In the genomic region with DNA sequence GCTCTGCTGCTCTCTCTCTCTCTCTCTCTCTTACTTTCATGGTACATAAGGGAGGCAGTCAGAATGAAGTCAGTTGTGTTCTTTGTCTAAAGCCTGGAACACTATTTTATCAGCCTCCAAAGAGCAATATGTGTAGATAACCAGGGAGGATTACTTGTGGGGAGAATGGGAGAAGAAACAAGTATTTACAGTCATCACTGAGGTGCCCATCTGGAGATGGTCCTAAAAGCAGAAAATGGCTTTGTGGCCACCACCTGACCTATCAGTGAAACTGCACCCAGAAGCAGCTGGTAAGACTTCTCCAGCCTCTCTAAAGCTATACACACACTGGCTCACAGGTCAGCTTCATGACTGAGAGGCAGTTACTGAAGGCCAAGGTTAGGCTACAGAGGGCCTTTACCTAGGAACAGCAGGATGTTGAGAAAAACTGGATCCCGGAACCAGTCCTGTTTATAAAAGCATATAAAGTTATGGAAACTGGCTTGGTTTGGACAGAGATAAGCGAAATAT, we compare ENCODE assay signal across 1 cellular context.
TF ChIP-seq lines count a peak whose summit lies in the region.

No MANE protein-coding gene starts in this region.

TF ChIP-seq in K562, 482 proteins besides CTCF, POLR2A, EP300 and RAD21 (continued from another document):
- TF ChIP-seq MTA1 (IDR thresholded peaks at IDR 0.05; ENCODE audit: borderline replicate concordance): no peak
- no peak for TF ChIP-seq DIDO1 (tag; IDR thresholded peaks at IDR 0.05; ENCODE audit: low read depth)
- TF ChIP-seq FOXK2 (conservative IDR thresholded peaks at IDR 0.05 in 1 of 2, IDR thresholded peaks at IDR 0.05 in 1 of 2; ENCODE audit: low read depth in 2 of 2): 0 out of 4 replicates have a peak, but pooled peaks of 1 of the 2 experiments have one; percentile 21
- TF ChIP-seq ZNF263 (CRISPR knock-in tag; IDR thresholded peaks at IDR 0.05; ENCODE audit: borderline replicate concordance): no peak
- TF ChIP-seq MAZ (CRISPR knock-in tag; conservative IDR thresholded peaks at IDR 0.05 in 1 of 2, IDR thresholded peaks at IDR 0.05 in 1 of 2): 0 out of 4 replicates have a peak, but pooled peaks of 1 of the 2 experiments have one; percentile 34
- TF ChIP-seq, protein P1, sequence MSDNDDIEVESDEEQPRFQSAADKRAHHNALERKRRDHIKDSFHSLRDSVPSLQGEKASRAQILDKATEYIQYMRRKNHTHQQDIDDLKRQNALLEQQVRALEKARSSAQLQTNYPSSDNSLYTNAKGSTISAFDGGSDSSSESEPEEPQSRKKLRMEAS (CRISPR knock-in tag; IDR thresholded peaks at IDR 0.05): no peak
- TF ChIP-seq, protein P2, sequence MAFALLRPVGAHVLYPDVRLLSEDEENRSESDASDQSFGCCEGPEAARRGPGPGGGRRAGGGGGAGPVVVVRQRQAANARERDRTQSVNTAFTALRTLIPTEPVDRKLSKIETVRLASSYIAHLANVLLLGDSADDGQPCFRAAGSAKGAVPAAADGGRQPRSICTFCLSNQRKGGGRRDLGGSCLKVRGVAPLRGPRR (CRISPR knock-in tag; IDR thresholded peaks at IDR 0.05): 0 out of 2 replicates have a peak, but pooled peaks have one; percentile 74
- TF ChIP-seq GATA2 (CRISPR knock-in tag; IDR thresholded peaks at IDR 0.05): no peak
- peak; percentile 15; the same call in 1 of the 2 replicates for TF ChIP-seq CREM (IDR thresholded peaks at IDR 0.05; ENCODE audit: low read depth)
- TF ChIP-seq, protein P3, sequence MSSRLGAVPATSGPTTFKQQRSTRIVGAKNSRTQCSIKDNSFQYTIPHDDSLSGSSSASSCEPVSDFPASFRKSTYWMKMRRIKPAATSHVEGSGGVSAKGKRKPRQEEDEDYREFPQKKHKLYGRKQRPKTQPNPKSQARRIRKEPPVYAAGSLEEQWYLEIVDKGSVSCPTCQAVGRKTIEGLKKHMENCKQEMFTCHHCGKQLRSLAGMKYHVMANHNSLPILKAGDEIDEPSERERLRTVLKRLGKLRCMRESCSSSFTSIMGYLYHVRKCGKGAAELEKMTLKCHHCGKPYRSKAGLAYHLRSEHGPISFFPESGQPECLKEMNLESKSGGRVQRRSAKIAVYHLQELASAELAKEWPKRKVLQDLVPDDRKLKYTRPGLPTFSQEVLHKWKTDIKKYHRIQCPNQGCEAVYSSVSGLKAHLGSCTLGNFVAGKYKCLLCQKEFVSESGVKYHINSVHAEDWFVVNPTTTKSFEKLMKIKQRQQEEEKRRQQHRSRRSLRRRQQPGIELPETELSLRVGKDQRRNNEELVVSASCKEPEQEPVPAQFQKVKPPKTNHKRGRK (tag; IDR thresholded peaks at IDR 0.05): no peak
- TF ChIP-seq EHMT2 (IDR thresholded peaks at IDR 0.05): peak; percentile 32; the same call in 1 of the 2 replicates
- TF ChIP-seq, protein P4, sequence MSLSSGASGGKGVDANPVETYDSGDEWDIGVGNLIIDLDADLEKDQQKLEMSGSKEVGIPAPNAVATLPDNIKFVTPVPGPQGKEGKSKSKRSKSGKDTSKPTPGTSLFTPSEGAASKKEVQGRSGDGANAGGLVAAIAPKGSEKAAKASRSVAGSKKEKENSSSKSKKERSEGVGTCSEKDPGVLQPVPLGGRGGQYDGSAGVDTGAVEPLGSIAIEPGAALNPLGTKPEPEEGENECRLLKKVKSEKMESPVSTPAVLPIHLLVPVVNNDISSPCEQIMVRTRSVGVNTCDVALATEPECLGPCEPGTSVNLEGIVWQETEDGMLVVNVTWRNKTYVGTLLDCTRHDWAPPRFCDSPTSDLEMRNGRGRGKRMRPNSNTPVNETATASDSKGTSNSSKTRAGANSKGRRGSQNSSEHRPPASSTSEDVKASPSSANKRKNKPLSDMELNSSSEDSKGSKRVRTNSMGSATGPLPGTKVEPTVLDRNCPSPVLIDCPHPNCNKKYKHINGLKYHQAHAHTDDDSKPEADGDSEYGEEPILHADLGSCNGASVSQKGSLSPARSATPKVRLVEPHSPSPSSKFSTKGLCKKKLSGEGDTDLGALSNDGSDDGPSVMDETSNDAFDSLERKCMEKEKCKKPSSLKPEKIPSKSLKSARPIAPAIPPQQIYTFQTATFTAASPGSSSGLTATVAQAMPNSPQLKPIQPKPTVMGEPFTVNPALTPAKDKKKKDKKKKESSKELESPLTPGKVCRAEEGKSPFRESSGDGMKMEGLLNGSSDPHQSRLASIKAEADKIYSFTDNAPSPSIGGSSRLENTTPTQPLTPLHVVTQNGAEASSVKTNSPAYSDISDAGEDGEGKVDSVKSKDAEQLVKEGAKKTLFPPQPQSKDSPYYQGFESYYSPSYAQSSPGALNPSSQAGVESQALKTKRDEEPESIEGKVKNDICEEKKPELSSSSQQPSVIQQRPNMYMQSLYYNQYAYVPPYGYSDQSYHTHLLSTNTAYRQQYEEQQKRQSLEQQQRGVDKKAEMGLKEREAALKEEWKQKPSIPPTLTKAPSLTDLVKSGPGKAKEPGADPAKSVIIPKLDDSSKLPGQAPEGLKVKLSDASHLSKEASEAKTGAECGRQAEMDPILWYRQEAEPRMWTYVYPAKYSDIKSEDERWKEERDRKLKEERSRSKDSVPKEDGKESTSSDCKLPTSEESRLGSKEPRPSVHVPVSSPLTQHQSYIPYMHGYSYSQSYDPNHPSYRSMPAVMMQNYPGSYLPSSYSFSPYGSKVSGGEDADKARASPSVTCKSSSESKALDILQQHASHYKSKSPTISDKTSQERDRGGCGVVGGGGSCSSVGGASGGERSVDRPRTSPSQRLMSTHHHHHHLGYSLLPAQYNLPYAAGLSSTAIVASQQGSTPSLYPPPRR (CRISPR knock-in tag; IDR thresholded peaks at IDR 0.05; ENCODE audit: borderline replicate concordance): no peak
- TF ChIP-seq NCOA2 (IDR thresholded peaks at IDR 0.05; ENCODE audit: partially characterized antibody in 2 of 2): no peak
- no peak for TF ChIP-seq SRSF3 (IDR thresholded peaks at IDR 0.05; ENCODE audit: insufficient read depth, low read length)
- peak in 1 of 2 experiments; percentile 47; a peak in 1 of 4 replicates for TF ChIP-seq TEAD1 (CRISPR knock-in tag; IDR thresholded peaks at IDR 0.05)
- TF ChIP-seq BCOR (IDR thresholded peaks at IDR 0.05): no peak
- no peak for TF ChIP-seq SP2 (IDR thresholded peaks at IDR 0.05; ENCODE audit: extremely low read depth, low read depth, low read length, poor library complexity, severe bottlenecking)
- TF ChIP-seq ZNF584 (CRISPR knock-in tag; IDR thresholded peaks at IDR 0.05; ENCODE audit: low read depth): no peak
- TF ChIP-seq KAT2B (IDR thresholded peaks at IDR 0.05; ENCODE audit: low read depth, low read length): no peak
- 0 out of 2 replicates have a peak, but pooled peaks have one; percentile 11 for TF ChIP-seq SOX6 (IDR thresholded peaks at IDR 0.05)
- 0 out of 2 replicates have a peak, but pooled peaks have one; percentile 26 for TF ChIP-seq ZNF212 (CRISPR knock-in tag; IDR thresholded peaks at IDR 0.05)
- no peak for TF ChIP-seq TAF15 (IDR thresholded peaks at IDR 0.05; ENCODE audit: low read depth, low read length)
- TF ChIP-seq TSC22D4 (tag; IDR thresholded peaks at IDR 0.05): no peak
- no peak for TF ChIP-seq ZNF146 (CRISPR knock-in tag; IDR thresholded peaks at IDR 0.05; ENCODE audit: unreplicated experiment)
- TF ChIP-seq, protein P5, sequence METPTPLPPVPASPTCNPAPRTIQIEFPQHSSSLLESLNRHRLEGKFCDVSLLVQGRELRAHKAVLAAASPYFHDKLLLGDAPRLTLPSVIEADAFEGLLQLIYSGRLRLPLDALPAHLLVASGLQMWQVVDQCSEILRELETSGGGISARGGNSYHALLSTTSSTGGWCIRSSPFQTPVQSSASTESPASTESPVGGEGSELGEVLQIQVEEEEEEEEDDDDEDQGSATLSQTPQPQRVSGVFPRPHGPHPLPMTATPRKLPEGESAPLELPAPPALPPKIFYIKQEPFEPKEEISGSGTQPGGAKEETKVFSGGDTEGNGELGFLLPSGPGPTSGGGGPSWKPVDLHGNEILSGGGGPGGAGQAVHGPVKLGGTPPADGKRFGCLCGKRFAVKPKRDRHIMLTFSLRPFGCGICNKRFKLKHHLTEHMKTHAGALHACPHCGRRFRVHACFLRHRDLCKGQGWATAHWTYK (CRISPR knock-in tag; IDR thresholded peaks at IDR 0.05): peak; percentile 65; the same call in 1 of the 2 replicates
- 0 out of 2 replicates have a peak, but pooled peaks have one; percentile 30 for TF ChIP-seq ARID1B (IDR thresholded peaks at IDR 0.05)
- 0 out of 2 replicates have a peak, but pooled peaks have one; percentile 16 for TF ChIP-seq NCOR1 (IDR thresholded peaks at IDR 0.05)
- TF ChIP-seq, protein P6, sequence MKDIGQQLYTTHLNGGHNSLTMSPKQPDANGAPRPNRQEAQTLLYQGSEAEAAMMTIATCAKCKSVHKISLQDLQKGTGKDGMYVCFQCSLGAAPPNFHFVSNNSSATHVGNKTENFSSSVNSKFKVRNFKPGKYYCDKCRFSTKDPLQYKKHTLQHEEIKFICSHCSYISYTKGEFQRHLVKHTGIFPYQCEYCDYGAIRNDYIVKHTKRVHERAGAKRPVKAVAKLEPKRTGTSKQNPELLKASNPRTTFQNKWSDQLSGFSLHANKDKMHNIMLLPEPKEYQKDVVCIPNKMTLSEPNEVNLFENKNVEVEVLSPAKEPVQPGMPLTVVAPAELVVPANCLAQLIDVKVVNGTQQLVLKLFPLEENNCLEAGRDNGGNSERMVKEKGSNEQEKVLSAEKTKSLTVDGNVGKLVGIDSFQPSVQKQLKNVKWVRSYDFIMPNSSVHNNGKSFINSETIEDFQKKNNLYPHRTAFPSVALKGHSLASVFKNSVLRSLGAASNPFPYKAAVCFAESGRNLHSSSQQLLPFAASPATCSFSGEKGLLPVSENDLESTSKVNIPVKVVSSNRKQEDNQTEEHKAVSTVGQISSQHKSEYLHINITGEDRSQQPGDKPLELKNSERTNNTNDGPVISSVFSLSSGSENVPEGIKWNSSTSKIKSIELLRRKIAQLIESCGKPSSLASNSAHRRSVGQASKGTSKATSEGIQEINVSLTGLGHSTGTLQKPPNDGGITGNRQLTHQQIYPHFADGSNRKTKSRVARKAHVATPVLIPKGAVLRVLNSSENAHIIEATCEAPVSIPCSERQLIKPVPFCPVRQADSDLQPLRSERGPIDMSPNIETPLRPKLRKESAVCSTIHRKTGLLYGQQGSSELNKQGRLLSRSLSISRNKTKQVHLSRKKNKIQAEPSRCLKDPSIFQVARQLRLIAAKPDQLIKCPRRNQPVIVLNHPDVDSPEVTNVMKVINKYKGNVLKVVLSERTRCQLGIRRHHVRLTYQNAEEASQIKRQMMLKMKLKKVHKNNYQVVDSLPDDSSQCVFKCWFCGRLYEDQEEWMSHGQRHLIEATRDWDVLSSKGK (CRISPR knock-in tag; IDR thresholded peaks at IDR 0.05): no peak
- peak; percentile 37; the same call in 1 of the 2 replicates for TF ChIP-seq SMAD4 (CRISPR knock-in tag; conservative IDR thresholded peaks at IDR 0.05)
- TF ChIP-seq ZKSCAN3 (CRISPR knock-in tag; IDR thresholded peaks at IDR 0.05): no peak
- TF ChIP-seq, protein P7, sequence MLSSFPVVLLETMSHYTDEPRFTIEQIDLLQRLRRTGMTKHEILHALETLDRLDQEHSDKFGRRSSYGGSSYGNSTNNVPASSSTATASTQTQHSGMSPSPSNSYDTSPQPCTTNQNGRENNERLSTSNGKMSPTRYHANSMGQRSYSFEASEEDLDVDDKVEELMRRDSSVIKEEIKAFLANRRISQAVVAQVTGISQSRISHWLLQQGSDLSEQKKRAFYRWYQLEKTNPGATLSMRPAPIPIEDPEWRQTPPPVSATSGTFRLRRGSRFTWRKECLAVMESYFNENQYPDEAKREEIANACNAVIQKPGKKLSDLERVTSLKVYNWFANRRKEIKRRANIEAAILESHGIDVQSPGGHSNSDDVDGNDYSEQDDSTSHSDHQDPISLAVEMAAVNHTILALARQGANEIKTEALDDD (IDR thresholded peaks at IDR 0.05): peak; percentile 53
- no peak for TF ChIP-seq HOXB6 (CRISPR knock-in tag; IDR thresholded peaks at IDR 0.05; ENCODE audit: borderline replicate concordance)
- TF ChIP-seq, protein P8, sequence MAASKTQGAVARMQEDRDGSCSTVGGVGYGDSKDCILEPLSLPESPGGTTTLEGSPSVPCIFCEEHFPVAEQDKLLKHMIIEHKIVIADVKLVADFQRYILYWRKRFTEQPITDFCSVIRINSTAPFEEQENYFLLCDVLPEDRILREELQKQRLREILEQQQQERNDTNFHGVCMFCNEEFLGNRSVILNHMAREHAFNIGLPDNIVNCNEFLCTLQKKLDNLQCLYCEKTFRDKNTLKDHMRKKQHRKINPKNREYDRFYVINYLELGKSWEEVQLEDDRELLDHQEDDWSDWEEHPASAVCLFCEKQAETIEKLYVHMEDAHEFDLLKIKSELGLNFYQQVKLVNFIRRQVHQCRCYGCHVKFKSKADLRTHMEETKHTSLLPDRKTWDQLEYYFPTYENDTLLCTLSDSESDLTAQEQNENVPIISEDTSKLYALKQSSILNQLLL (CRISPR knock-in tag; IDR thresholded peaks at IDR 0.05; ENCODE audit: borderline replicate concordance): no peak
- no peak for TF ChIP-seq RBM14 (IDR thresholded peaks at IDR 0.05; ENCODE audit: borderline replicate concordance, insufficient read depth, low read depth, low read length)
- 0 out of 2 replicates have a peak, but pooled peaks have one; percentile 50 for TF ChIP-seq ZNF778 (CRISPR knock-in tag; IDR thresholded peaks at IDR 0.05)
- no peak for TF ChIP-seq U2AF2 (optimal IDR thresholded peaks at IDR 0.05; ENCODE audit: low read depth, low read length)
- TF ChIP-seq ZNF699 (CRISPR knock-in tag; IDR thresholded peaks at IDR 0.05; ENCODE audit: insufficient replicate concordance): no peak
- TF ChIP-seq, protein P9, sequence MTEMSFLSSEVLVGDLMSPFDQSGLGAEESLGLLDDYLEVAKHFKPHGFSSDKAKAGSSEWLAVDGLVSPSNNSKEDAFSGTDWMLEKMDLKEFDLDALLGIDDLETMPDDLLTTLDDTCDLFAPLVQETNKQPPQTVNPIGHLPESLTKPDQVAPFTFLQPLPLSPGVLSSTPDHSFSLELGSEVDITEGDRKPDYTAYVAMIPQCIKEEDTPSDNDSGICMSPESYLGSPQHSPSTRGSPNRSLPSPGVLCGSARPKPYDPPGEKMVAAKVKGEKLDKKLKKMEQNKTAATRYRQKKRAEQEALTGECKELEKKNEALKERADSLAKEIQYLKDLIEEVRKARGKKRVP (CRISPR knock-in tag; IDR thresholded peaks at IDR 0.05): 0 out of 2 replicates have a peak, but pooled peaks have one; percentile 43
- TF ChIP-seq, protein P10, sequence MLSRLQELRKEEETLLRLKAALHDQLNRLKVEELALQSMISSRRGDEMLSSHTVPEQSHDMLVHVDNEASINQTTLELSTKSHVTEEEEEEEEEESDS (CRISPR knock-in tag; IDR thresholded peaks at IDR 0.05): no peak
TF ChIP-seq in K562: peak in this region for 33.
